Comparison of ENCODE assay signal across 18 cellular contexts in genomic region chr11:102319544-102319943, GRCh38. TPM values are rescaled to one million over a fixed set of nuclear protein-coding genes. Genes with fewer than 3 reads are reported as not detected.
DNase-seq lines count a peak whose midpoint lies in the region; ATAC-seq and TF ChIP-seq lines count a peak whose summit lies in the region.
"Had no signal": no experiment of that assay in that cellular context is flagged by ENCODE, and none has a peak within 500 bp of the region (broad histone marks: within the 10 kb centered on the region; RNA-seq: fewer than 3 reads in every experiment).

No MANE protein-coding gene starts in this region.

- H3K9me3 ChIP-seq in muscle layer of duodenum (ENCODE audit: control insufficient read depth in 1 of 2, low read length in 2 of 2): no peaks in the 10 kb centered on the region

- peak overlapping the region; percentile 68 for H3K4me3 ChIP-seq in GM12865 (ENCODE audit: low read depth, low read length)
- peak overlapping the region; percentile 17 to 52 for H3K4me3 ChIP-seq in muscle layer of duodenum (ENCODE audit: low read depth in 1 of 2, low read length in 2 of 2)

- POLR2A ChIA-PET in activated CD8-positive, alpha-beta T cell treated with anti-CD3 and anti-CD28 coated beads, Interleukin-2, amount 10 ng/mL, durations not matched to agents 7 days and 5 days (lab: Charles Lee): no interaction called here

- H3K4me1 Mint-ChIP-seq in CD14-positive monocyte: peaks cover 58% of the 10 kb centered on the region
- peaks cover 65% of the 10 kb centered on the region for H3K4me1 Mint-ChIP-seq in activated CD8-positive, alpha-beta T cell treated with anti-CD3 and anti-CD28 coated beads, Interleukin-2, amount 10 ng/mL, durations not matched to agents 7 days and 5 days (ENCODE audit: low read depth)

- H3K36me3 Mint-ChIP-seq in CD14-positive monocyte: peaks cover 10 to 28% of the 10 kb centered on the region in 2 donors
- peaks cover 26% of the 10 kb centered on the region for H3K36me3 Mint-ChIP-seq in activated CD8-positive, alpha-beta T cell treated with anti-CD3 and anti-CD28 coated beads, Interleukin-2, amount 10 ng/mL, durations not matched to agents 7 days and 5 days (ENCODE audit: low read depth)

- peaks cover 0 to 2% (median 0%) of the 10 kb centered on the region in 7 donors for H3K9me3 Mint-ChIP-seq in CD14-positive monocyte
- H3K9me3 Mint-ChIP-seq in activated CD8-positive, alpha-beta T cell treated with anti-CD3 and anti-CD28 coated beads, Interleukin-2, amount 10 ng/mL, durations not matched to agents 7 days and 5 days (ENCODE audit: insufficient read depth): no peaks in the 10 kb centered on the region

- H3K36me3 ChIP-seq in muscle layer of duodenum (ENCODE audit: control insufficient read depth in 1 of 2, insufficient read depth in 2 of 2, low read length in 2 of 2): no peaks in the 10 kb centered on the region

- ATAC-seq in activated CD8-positive, alpha-beta T cell treated with anti-CD3 and anti-CD28 coated beads, Interleukin-2, amount 10 ng/mL, durations not matched to agents 7 days and 5 days: no peak
- no peak for ATAC-seq in HG03108 (IDR thresholded peaks at IDR 0.05; ENCODE audit: unreplicated experiment)

- peak overlapping the region; percentile 68 to 94 for H3K4me3 Mint-ChIP-seq in CD14-positive monocyte
- peak overlapping the region; percentile 89 for H3K4me3 Mint-ChIP-seq in activated CD8-positive, alpha-beta T cell treated with anti-CD3 and anti-CD28 coated beads, Interleukin-2, amount 10 ng/mL, durations not matched to agents 7 days and 5 days

- peak overlapping the region; percentile 78 for H3K27ac ChIP-seq in muscle layer of duodenum (ENCODE audit: low read length)
- H3K27ac ChIP-seq: C4-2B had no signal

- no peak for DNase-seq in CD14-positive monocyte (ENCODE audit: low spot score)
- DNase-seq in GM12865 (ENCODE audit: low read depth): peak; percentile 29
- no peak for DNase-seq in activated CD8-positive, alpha-beta T cell treated with anti-CD3 and anti-CD28 coated beads, Interleukin-2, amount 10 ng/mL, durations not matched to agents 7 days and 5 days
- no peak for DNase-seq in germinal center (ENCODE audit: low spot score)
- DNase-seq in NCI-H2081 treated with DMSO at 0.1 percent for 48 hours (lab: John Stamatoyannopoulos, UW): no peak
- no peak for DNase-seq in stimulated activated CD4-positive, alpha-beta T cell treated with anti-CD3 and anti-CD28 coated beads, Interleukin-15, amount 100 ng/mL, for 24 hours
- DNase-seq: activated CD4-positive, alpha-beta T cell treated with anti-CD3 and anti-CD28 coated beads for 48 hours; anterior cingulate cortex; effector CD8-positive, alpha-beta T cell; glutamatergic neuron; GOT3; NCI-H1694; NCI-H82; occipital lobe; stimulated activated CD8-positive, alpha-beta memory T cell treated with anti-CD3 and anti-CD28 coated beads, Interleukin-4, amount 100 ng/mL, for 48 hours had no signal

- CTCF ChIA-PET in activated CD8-positive, alpha-beta T cell treated with anti-CD3 and anti-CD28 coated beads, Interleukin-2, amount 10 ng/mL, durations not matched to agents 7 days and 5 days (lab: Charles Lee): interaction anchor here (0.7 to 17.7 kb wide), 11 partner anchors 9 to 308 kb away, joined by 3 to 484 read pairs (median 4); no protein-coding TSS in a partner anchor

- peak overlapping the region in 5 of 7 donors; percentile 6 to 72 (median 26) for H3K27ac Mint-ChIP-seq in CD14-positive monocyte
- peak overlapping the region; percentile 65 for H3K27ac Mint-ChIP-seq in activated CD8-positive, alpha-beta T cell treated with anti-CD3 and anti-CD28 coated beads, Interleukin-2, amount 10 ng/mL, durations not matched to agents 7 days and 5 days

- TF ChIP-seq CTCF in CD14-positive monocyte (IDR thresholded peaks at IDR 0.05): no peak
- TF ChIP-seq CTCF in GM12865 (IDR thresholded peaks at IDR 0.05; ENCODE audit: insufficient read depth, low read depth, low read length, missing control alignments): no peak

- intact Hi-C loops in CD14-positive monocyte (cut with micrococcal nuclease): loop anchor here (2.0 kb wide), 2 partner anchors 21 to 27 kb away; partner anchors contain the start of gene BIRC2 (in 1 of the 2)

- H3K4me1 ChIP-seq in muscle layer of duodenum (ENCODE audit: control insufficient read depth in 1 of 2, insufficient read depth in 2 of 2, low read length in 2 of 2): peaks cover 0 to 12% of the 10 kb centered on the region in 2 donors

- peaks cover 0 to 2% (median 0%) of the 10 kb centered on the region in 3 donors for H3K27me3 Mint-ChIP-seq in CD14-positive monocyte (ENCODE audit: low read depth in 3 of 3)
- no peaks in the 10 kb centered on the region for H3K27me3 Mint-ChIP-seq in activated CD8-positive, alpha-beta T cell treated with anti-CD3 and anti-CD28 coated beads, Interleukin-2, amount 10 ng/mL, durations not matched to agents 7 days and 5 days (ENCODE audit: low read depth)

- H3K27me3 ChIP-seq in muscle layer of duodenum (ENCODE audit: low read depth, low read length): no peaks in the 10 kb centered on the region

RNA-seq across cellular contexts. Expression of gene BIRC3, which starts 2.3 kb away (rescaled TPM):
- polyA plus RNA-seq in CD14-positive monocyte: 1 to 10 TPM; 3.0 to 9.8 TPM
- 10 to 100 TPM; 12.9 to 14.5 TPM for total RNA-seq in activated CD8-positive, alpha-beta T cell treated with anti-CD3 and anti-CD28 coated beads, Interleukin-2, amount 10 ng/mL, durations not matched to agents 7 days and 5 days

RNA-seq across cellular contexts. Expression of gene BIRC2, which starts 27.5 kb away (rescaled TPM):
- polyA plus RNA-seq in CD14-positive monocyte: 10 to 100 TPM; 50.2 to 54.7 TPM
- 10 to 100 TPM; 28.3 to 30.4 TPM for total RNA-seq in activated CD8-positive, alpha-beta T cell treated with anti-CD3 and anti-CD28 coated beads, Interleukin-2, amount 10 ng/mL, durations not matched to agents 7 days and 5 days
